Comparison of ENCODE assay signal across 25 cellular contexts in the genomic region with DNA sequence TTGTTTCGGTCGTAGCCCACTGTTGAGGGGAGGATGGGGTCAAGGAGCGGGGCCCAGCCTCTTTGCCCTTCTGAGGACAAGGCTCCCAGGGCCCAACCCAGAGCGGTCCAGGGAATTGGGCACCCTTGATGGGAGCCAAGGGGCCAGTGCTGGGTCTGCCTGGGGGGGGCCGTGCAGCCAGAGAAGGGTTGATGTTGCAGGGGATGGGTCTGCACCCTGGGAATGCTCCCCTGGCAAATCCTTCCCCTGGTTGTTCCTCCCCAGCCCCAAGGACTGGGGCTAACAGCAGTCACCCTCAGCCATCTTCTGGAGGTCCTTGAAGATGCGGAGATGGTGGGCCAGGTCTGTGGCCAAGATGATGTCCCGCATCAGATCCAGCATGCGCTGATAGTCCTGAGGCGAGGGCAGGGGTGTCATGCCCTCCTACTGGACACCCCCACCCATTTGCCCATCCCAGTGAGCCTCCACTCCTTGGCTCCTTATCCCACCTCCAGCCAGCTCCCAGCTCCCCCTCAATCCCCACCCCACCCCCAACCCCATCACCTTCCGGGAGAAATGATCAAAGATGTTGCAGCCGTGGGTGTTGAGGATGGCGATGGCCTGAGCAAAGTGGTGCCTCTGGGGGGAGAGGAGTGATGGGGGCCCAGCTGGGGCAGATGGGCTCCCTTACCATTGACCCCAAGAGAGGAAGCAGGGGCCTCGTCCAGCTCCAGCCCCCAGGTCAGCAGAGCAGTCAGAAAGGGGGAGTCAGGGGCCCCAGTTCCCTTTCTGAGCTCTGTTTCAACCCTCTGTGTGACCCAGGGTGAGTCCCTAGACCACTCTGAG.
DNase-seq lines count a peak whose midpoint lies in the region; ATAC-seq and TF ChIP-seq lines count a peak whose summit lies in the region.
"Had no signal": no experiment of that assay in that cellular context is flagged by ENCODE, and none has a peak within 500 bp of the region (broad histone marks: within the 10 kb centered on the region; RNA-seq: fewer than 3 reads in every experiment).

No MANE protein-coding gene starts in this region.

- ATAC-seq in left ventricle myocardium superior (no peak), GM18861 (IDR thresholded peaks at IDR 0.05; ENCODE audit: unreplicated experiment) (no peak), HG02588 (IDR thresholded peaks at IDR 0.05; ENCODE audit: unreplicated experiment) (no peak)
- ATAC-seq: left cardiac atrium, pancreas had no signal

- in situ Hi-C loops in GM23248 (cut with MboI): no loop called here

- no peaks in the 10 kb centered on the region for H4K20me1 ChIP-seq in GM23248 (ENCODE audit: insufficient read depth)

- no peak overlapping the region for H3K27ac ChIP-seq in left ventricle myocardium inferior (replicated peaks)
- H3K27ac ChIP-seq in Peyer's patch: no peak overlapping the region
- H3K27ac ChIP-seq in GM23248: no peak overlapping the region
- H3K27ac ChIP-seq: epithelial cell of prostate, pancreas, RWPE1, thyroid gland had no signal

- TF ChIP-seq CTCF in left ventricle myocardium inferior (IDR thresholded peaks at IDR 0.05; ENCODE audit: borderline replicate concordance) (no peak), Peyer's patch (IDR thresholded peaks at IDR 0.05) (no peak)

- H3F3A ChIP-seq in GM23248 (ENCODE audit: insufficient read depth): no peaks in the 10 kb centered on the region

- DNase-seq in left ventricle myocardium superior (peak; percentile 6), left ventricle myocardium inferior (no peak), Peyer's patch (peak in 2 of 3 donors; percentile 22 to 38), mesenteric fat pad (ENCODE audit: low spot score) (peak; percentile 86), GM23248 (no peak)
- DNase-seq: activated B cell treated with CpG ODN at 0.5 μM for 24 hours; activated naive CD4-positive, alpha-beta T cell treated with anti-CD3 and anti-CD28 coated beads for 36 hours; DMS79; effector CD4-positive, alpha-beta T cell; GDM1; hippocampal formation; left cardiac atrium; NCI-H1092; NCI-H1694; NCI-H446; NCI-H774; retina; stimulated activated CD8-positive, alpha-beta memory T cell treated with anti-CD3 and anti-CD28 coated beads, Interleukin-4, amount 100 ng/mL, for 48 hours; thyroid gland had no signal

- no peaks in the 10 kb centered on the region for H3K9me2 ChIP-seq in GM23248 (ENCODE audit: insufficient read depth)
- H3K9me2 ChIP-seq: SK-N-SH had no signal

- H3K27me3 ChIP-seq in left ventricle myocardium inferior (ENCODE audit: low read depth) (peaks cover under 1% of the 10 kb centered on the region), Peyer's patch (no peaks in the 10 kb centered on the region), GM23248 (replicated peaks; ENCODE audit: insufficient read depth) (no peaks in the 10 kb centered on the region; the same call in none of the 2 replicates)
- H3K27me3 ChIP-seq: pancreas, thyroid gland had no signal

- TF ChIP-seq POLR2A in Peyer's patch (IDR thresholded peaks at IDR 0.05): no peak

- H3K4me2 ChIP-seq in GM23248 (ENCODE audit: unreplicated experiment): no peak overlapping the region
- H3K4me2 ChIP-seq: SK-N-SH had no signal

- H3K4me1 ChIP-seq in left ventricle myocardium inferior: peaks cover under 1% of the 10 kb centered on the region
- H3K4me1 ChIP-seq in Peyer's patch: peaks cover 0 to 2% (median 0%) of the 10 kb centered on the region in 4 donors
- H3K4me1 ChIP-seq in GM23248 (ENCODE audit: insufficient read depth): no peaks in the 10 kb centered on the region
- H3K4me1 ChIP-seq: pancreas had no signal

- no peaks in the 10 kb centered on the region for H3K79me2 ChIP-seq in GM23248 (ENCODE audit: insufficient read depth)

- intact Hi-C loops in left ventricle myocardium superior (cut with micrococcal nuclease): loop anchor here (10.0 kb wide), 1 partner anchor 94 kb away; no protein-coding TSS in a partner anchor
- intact Hi-C loops in left ventricle myocardium inferior (cut with micrococcal nuclease): loop anchor here (10.0 kb wide), 1 partner anchor 104 kb away; no protein-coding TSS in a partner anchor

- H3K9ac ChIP-seq in GM23248: no peak overlapping the region
- H3K9ac ChIP-seq: SK-N-SH had no signal

- H3K4me3 ChIP-seq in left ventricle myocardium inferior (no peak overlapping the region), Peyer's patch (no peak overlapping the region), GM23248 (no peak overlapping the region)
- H3K4me3 ChIP-seq: pancreas, thyroid gland had no signal

- no peaks in the 10 kb centered on the region for H3K9me3 ChIP-seq in left ventricle myocardium inferior (replicated peaks)
- H3K9me3 ChIP-seq in Peyer's patch: no peaks in the 10 kb centered on the region
- H3K9me3 ChIP-seq in GM23248 (ENCODE audit: low read depth): no peaks in the 10 kb centered on the region
- H3K9me3 ChIP-seq: pancreas, SK-N-SH, thyroid gland had no signal

- WGBS in GM23248 (ENCODE audit: low coverage in 1 of 2, low lambda C conversion rate in 2 of 2, missing lambda C conversion rate in 2 of 2), 2 experiments: 88 to 90% methylated on average over 8 to 13 of the region's 13 CpGs

- H3K36me3 ChIP-seq in left ventricle myocardium inferior (peaks cover 59% of the 10 kb centered on the region), Peyer's patch (peaks cover 0 to 3% (median 0%) of the 10 kb centered on the region in 3 donors), GM23248 (ENCODE audit: low read depth) (no peaks in the 10 kb centered on the region)
- H3K36me3 ChIP-seq: pancreas, thyroid gland had no signal

- no peak overlapping the region for H2AFZ ChIP-seq in GM23248

Comparison
In these comparisons a context has a peak if more than half of its experiments do, and no peak if none do; other contexts are left out.
1. DNase-seq: peak in left ventricle myocardium superior (single experiment), Peyer's patch (2 of 3) and mesenteric fat pad (single experiment); none in left ventricle myocardium inferior (single experiment) and GM23248 (single experiment).